ENCODE assay signal across 26 cellular contexts in the genomic region with DNA sequence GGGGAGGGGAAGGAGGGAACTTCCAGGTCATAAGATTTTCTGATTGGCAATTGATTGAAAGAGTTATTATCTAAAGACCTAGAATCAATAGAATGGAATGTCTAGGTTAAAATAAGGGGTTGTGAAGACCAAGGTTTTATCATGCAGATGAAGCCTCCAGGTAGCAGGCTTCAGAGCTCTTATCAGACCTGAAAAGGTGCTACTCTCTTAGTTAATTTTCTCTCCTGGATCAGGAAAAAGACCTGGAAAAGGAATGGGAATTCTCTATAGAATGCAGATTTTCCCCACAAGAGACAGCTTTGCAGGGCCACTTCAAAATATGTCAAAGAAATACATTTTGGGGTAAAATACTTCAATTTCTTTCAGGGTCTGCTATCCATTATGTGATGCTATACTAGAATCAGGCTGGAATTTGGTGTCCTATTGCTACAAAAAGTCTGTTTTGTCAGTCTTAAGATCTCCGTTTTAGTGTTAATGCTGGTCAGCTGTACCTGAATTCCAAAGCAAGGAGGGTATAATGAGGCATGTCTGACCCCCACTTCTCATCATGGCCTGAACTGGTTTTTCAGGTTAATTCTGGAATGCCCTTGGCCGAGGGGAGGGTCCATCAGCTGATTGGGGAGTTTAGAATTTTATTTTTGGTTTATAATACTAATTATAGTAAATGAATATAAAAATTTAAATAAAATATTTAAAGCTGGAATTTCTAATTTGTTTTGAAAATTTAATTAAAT.
"Had no signal": no experiment of that assay in that cellular context is flagged by ENCODE, and none has a peak within 500 bp of the region (broad histone marks: within the 10 kb centered on the region; RNA-seq: fewer than 3 reads in every experiment).

No MANE protein-coding gene starts in this region.

- H3K9ac ChIP-seq: neural progenitor cell, parathyroid adenoma had no signal

- H3K4me2 ChIP-seq: neural progenitor cell, smooth muscle cell had no signal

- H2AFZ ChIP-seq: neural progenitor cell, parathyroid adenoma had no signal

- H3K9me3 ChIP-seq: esophagus squamous epithelium, heart right ventricle, right atrium auricular region, stomach, tibial artery had no signal

- DNase-seq: activated CD4-positive, alpha-beta T cell treated with anti-CD3 and anti-CD28 coated beads for 4 hours; activated CD4-positive, alpha-beta T cell treated with anti-CD3 and anti-CD28 coated beads, Interleukin-2, amount 50 U/mL, for 48 hours; activated CD8-positive, alpha-beta memory T cell treated with anti-CD3 and anti-CD28 coated beads for 24 hours; activated gamma-delta T cell; activated naive CD4-positive, alpha-beta T cell treated with anti-CD3 and anti-CD28 coated beads, Interleukin-2, amount 10 ng/mL, durations not matched to agents 7 days and 5 days; activated naive CD8-positive, alpha-beta T cell treated with anti-CD3 and anti-CD28 coated beads, Interleukin-2, amount 10 ng/mL, durations not matched to agents 7 days and 5 days; activated T-cell treated with anti-CD3 and anti-CD28 coated beads, Interleukin-2, amount 50 U/mL, for 1 hour; central memory CD4-positive, alpha-beta T cell; effector CD4-positive, alpha-beta T cell; esophagus squamous epithelium; foreskin melanocyte; heart right ventricle; kidney; left colon; natural killer cell; occipital lobe; stimulated activated CD4-positive, alpha-beta T cell treated with anti-CD3 and anti-CD28 coated beads, Interleukin-2, amount 100 ng/mL, for 24 hours; stimulated activated naive B cell treated with anti-CD40 and anti-IgM and Interleukin-4, amounts not matched to agents 10 μg/mL and 1 μg/mL and 100 μg/mL, for 72 hours; stomach; tibial artery had no signal

- H3K36me3 ChIP-seq: esophagus squamous epithelium, heart right ventricle, neural progenitor cell, right atrium auricular region, stomach, tibial artery had no signal

- H3K27me3 ChIP-seq: esophagus squamous epithelium, heart right ventricle, neural progenitor cell, right atrium auricular region, stomach, tibial artery had no signal

- FAIRE-seq: endometrium had no signal

- H3K4me1 ChIP-seq: esophagus squamous epithelium, heart right ventricle, parathyroid adenoma, right atrium auricular region, stomach, tibial artery had no signal

- H3K27ac ChIP-seq: epithelial cell of prostate, esophagus squamous epithelium, heart right ventricle, neural progenitor cell, parathyroid adenoma, right atrium auricular region, stomach, tibial artery had no signal

- H3K4me3 ChIP-seq: esophagus squamous epithelium, heart right ventricle, neural progenitor cell, right atrium auricular region, smooth muscle cell, stomach, tibial artery had no signal

- H3K79me2 ChIP-seq: parathyroid adenoma had no signal
